9 cellular contexts compared by ENCODE assay signal in genomic region chr19:10820173-10820572, GRCh38. TPM values are rescaled to one million over a fixed set of nuclear protein-coding genes. Genes with fewer than 3 reads are reported as not detected.
DNase-seq lines count a peak whose midpoint lies in the region; ATAC-seq and TF ChIP-seq lines count a peak whose summit lies in the region.
"Had no signal": no experiment of that assay in that cellular context is flagged by ENCODE, and none has a peak within 500 bp of the region (broad histone marks: within the 10 kb centered on the region; RNA-seq: fewer than 3 reads in every experiment).

No MANE protein-coding gene starts in this region.

- intact Hi-C loops in activated T-helper 1 cell treated with anti-CD3 and anti-CD28 coated beads, Interleukin-12 subunit alpha, Interleukin-12 subunit beta, Interleukin-2, Interleukin-4 antibody, amounts not matched to agents 30 ng/mL and 10 ng/mL and 1 ng/mL, durations not matched to agents 14 hours and 24 hours and 36 hours (cut with micrococcal nuclease) = loop anchor here (1.0 kb wide), 1 partner anchor 103 kb away; no protein-coding TSS in a partner anchor
- intact Hi-C loops in left colon (cut with DNase I, micrococcal nuclease) = no loop called here

- H3K27ac Mint-ChIP-seq in activated T-helper 1 cell treated with anti-CD3 and anti-CD28 coated beads, Interleukin-12 subunit alpha, Interleukin-12 subunit beta, Interleukin-2, Interleukin-4 antibody, amounts not matched to agents 30 ng/mL and 10 ng/mL and 1 ng/mL, durations not matched to agents 14 hours and 24 hours and 36 hours = peak overlapping the region; percentile 29

- no peaks in the 10 kb centered on the region for H3K27me3 Mint-ChIP-seq in activated T-helper 1 cell treated with anti-CD3 and anti-CD28 coated beads, Interleukin-12 subunit alpha, Interleukin-12 subunit beta, Interleukin-2, Interleukin-4 antibody, amounts not matched to agents 30 ng/mL and 10 ng/mL and 1 ng/mL, durations not matched to agents 14 hours and 24 hours and 36 hours (ENCODE audit: insufficient read depth)

- in situ Hi-C loops in GM13977 (cut with MboI; ENCODE audit: low pct_unique_long_range_greater_than_20kb, low sequenced_read_pairs, unreplicated experiment) = no loop called here

- H3K4me1 Mint-ChIP-seq in activated T-helper 1 cell treated with anti-CD3 and anti-CD28 coated beads, Interleukin-12 subunit alpha, Interleukin-12 subunit beta, Interleukin-2, Interleukin-4 antibody, amounts not matched to agents 30 ng/mL and 10 ng/mL and 1 ng/mL, durations not matched to agents 14 hours and 24 hours and 36 hours (ENCODE audit: low read depth) = peaks cover 11% of the 10 kb centered on the region

- TF ChIP-seq CTCF in AG10803 (conservative IDR thresholded peaks at IDR 0.05; ENCODE audit: low read length) (peak; percentile 18), GM13977 (IDR thresholded peaks at IDR 0.05; ENCODE audit: extremely low read depth, insufficient read depth, missing control alignments) (peak; percentile 44)

- peak; percentile 12 for ATAC-seq in left colon
- no peak for ATAC-seq in GM21528 (IDR thresholded peaks at IDR 0.05; ENCODE audit: low FRiP score, unreplicated experiment)

- H3K36me3 Mint-ChIP-seq in activated T-helper 1 cell treated with anti-CD3 and anti-CD28 coated beads, Interleukin-12 subunit alpha, Interleukin-12 subunit beta, Interleukin-2, Interleukin-4 antibody, amounts not matched to agents 30 ng/mL and 10 ng/mL and 1 ng/mL, durations not matched to agents 14 hours and 24 hours and 36 hours (ENCODE audit: low read depth) = peaks cover 32% of the 10 kb centered on the region

- no peak overlapping the region for H3K4me3 Mint-ChIP-seq in activated T-helper 1 cell treated with anti-CD3 and anti-CD28 coated beads, Interleukin-12 subunit alpha, Interleukin-12 subunit beta, Interleukin-2, Interleukin-4 antibody, amounts not matched to agents 30 ng/mL and 10 ng/mL and 1 ng/mL, durations not matched to agents 14 hours and 24 hours and 36 hours

- H3K4me3 ChIP-seq in AG10803 (ENCODE audit: low read length) = no peak overlapping the region

- H3K9me3 Mint-ChIP-seq in activated T-helper 1 cell treated with anti-CD3 and anti-CD28 coated beads, Interleukin-12 subunit alpha, Interleukin-12 subunit beta, Interleukin-2, Interleukin-4 antibody, amounts not matched to agents 30 ng/mL and 10 ng/mL and 1 ng/mL, durations not matched to agents 14 hours and 24 hours and 36 hours = no peaks in the 10 kb centered on the region

- no peak for DNase-seq in AG10803 (ENCODE audit: low read depth)
- DNase-seq in GM13977 (ENCODE audit: low spot score) = no peak
- no peak for DNase-seq in activated T-helper 1 cell treated with anti-CD3 and anti-CD28 coated beads, Interleukin-12 subunit alpha, Interleukin-12 subunit beta, Interleukin-2, Interleukin-4 antibody, amounts not matched to agents 30 ng/mL and 10 ng/mL and 1 ng/mL, durations not matched to agents 14 hours and 24 hours and 36 hours (ENCODE audit: low spot score)
- DNase-seq in left colon = no peak
- no peak for DNase-seq in stimulated activated CD4-positive, alpha-beta T cell treated with anti-CD3 and anti-CD28 coated beads, Interleukin-4, amount 100 ng/mL, for 24 hours
- DNase-seq in OCI-M2 (lab: John Stamatoyannopoulos, UW; ENCODE audit: unreplicated experiment) = no peak
- no peak for DNase-seq in activated CD8-positive, alpha-beta memory T cell treated with anti-CD3 and anti-CD28 coated beads for 24 hours
- DNase-seq: DMS53 had no signal

RNA-seq across cellular contexts. Expression of gene TMED1, which starts 15.8 kb away (rescaled TPM):
- total RNA-seq in activated T-helper 1 cell treated with anti-CD3 and anti-CD28 coated beads, Interleukin-12 subunit alpha, Interleukin-12 subunit beta, Interleukin-2, Interleukin-4 antibody, amounts not matched to agents 30 ng/mL and 10 ng/mL and 1 ng/mL, durations not matched to agents 14 hours and 24 hours and 36 hours = 19.8 and 21.0 TPM in 2 replicates
- total RNA-seq in left colon = 10 to 100 TPM; 16.9 to 19.5 TPM

RNA-seq across cellular contexts. Expression of gene C19orf38, which starts 28.0 kb away (rescaled TPM):
- total RNA-seq in activated T-helper 1 cell treated with anti-CD3 and anti-CD28 coated beads, Interleukin-12 subunit alpha, Interleukin-12 subunit beta, Interleukin-2, Interleukin-4 antibody, amounts not matched to agents 30 ng/mL and 10 ng/mL and 1 ng/mL, durations not matched to agents 14 hours and 24 hours and 36 hours = 4.0 and 5.6 TPM in 2 replicates
- under 1 TPM; 0.49 to 0.98 TPM for total RNA-seq in left colon

RNA-seq across cellular contexts. Expression of gene CARM1, which starts 51.2 kb away (rescaled TPM):
- 85.9 and 88.0 TPM in 2 replicates for total RNA-seq in activated T-helper 1 cell treated with anti-CD3 and anti-CD28 coated beads, Interleukin-12 subunit alpha, Interleukin-12 subunit beta, Interleukin-2, Interleukin-4 antibody, amounts not matched to agents 30 ng/mL and 10 ng/mL and 1 ng/mL, durations not matched to agents 14 hours and 24 hours and 36 hours
- 10 to 100 TPM; 48.3 to 58.3 TPM for total RNA-seq in left colon
